7 cellular contexts compared by ENCODE assay signal in the genomic region with DNA sequence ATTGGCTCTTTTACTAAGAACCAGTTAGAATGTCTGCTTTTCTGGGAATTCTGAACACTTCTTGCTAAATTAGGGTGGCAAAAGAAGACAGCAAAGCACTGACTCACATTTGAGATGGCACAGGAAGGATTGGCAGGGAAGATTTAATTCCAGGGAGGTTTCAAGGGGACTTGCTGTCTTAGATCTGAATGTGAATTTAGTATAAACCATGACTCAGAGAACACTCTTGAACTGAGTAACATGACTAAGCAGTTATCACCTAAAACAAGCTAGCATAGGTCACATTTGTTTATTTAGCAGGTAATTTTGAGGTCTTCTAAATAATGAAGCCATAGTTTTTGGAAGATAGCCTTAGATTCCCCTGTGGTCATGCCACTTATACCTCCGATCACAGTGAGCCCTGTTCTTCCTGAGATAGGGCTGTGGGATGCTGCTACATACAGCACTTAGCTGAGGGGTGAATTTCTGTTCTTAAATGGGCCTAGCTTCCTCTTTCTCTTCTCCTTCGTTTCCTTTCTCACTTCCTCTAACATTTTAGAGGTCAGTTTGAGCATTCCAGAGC.
A peak's percentile ranks its signal among the peaks of the same experiment; 100 is the strongest.
DNase-seq lines count a peak whose midpoint lies in the region; ATAC-seq and TF ChIP-seq lines count a peak whose summit lies in the region.

No MANE protein-coding gene starts in this region.

- H3K36me3 ChIP-seq in thoracic aorta (no peaks in the 10 kb centered on the region), suprapubic skin (no peaks in the 10 kb centered on the region), hepatocyte (replicated peaks; ENCODE audit: insufficient read depth, low read depth) (no peaks in the 10 kb centered on the region)

- H3K9me3 ChIP-seq in thoracic aorta: no peaks in the 10 kb centered on the region
- no peaks in the 10 kb centered on the region for H3K9me3 ChIP-seq in suprapubic skin
- no peaks in the 10 kb centered on the region for H3K9me3 ChIP-seq in hepatocyte (ENCODE audit: low read depth)

- H3K27ac ChIP-seq in thoracic aorta (peak overlapping the region; percentile 78), suprapubic skin (no peak overlapping the region), hepatocyte (no peak overlapping the region)

- TF ChIP-seq EP300 in suprapubic skin (IDR thresholded peaks at IDR 0.05): no peak

- H3K4me2 ChIP-seq in hepatocyte: no peak overlapping the region

- no peaks in the 10 kb centered on the region for H3K27me3 ChIP-seq in thoracic aorta (replicated peaks; ENCODE audit: insufficient read depth)
- H3K27me3 ChIP-seq in suprapubic skin: no peaks in the 10 kb centered on the region
- no peaks in the 10 kb centered on the region for H3K27me3 ChIP-seq in hepatocyte

- H4K20me1 ChIP-seq in hepatocyte (ENCODE audit: insufficient read depth, poor library complexity, severe bottlenecking): no peaks in the 10 kb centered on the region

- H3K79me2 ChIP-seq in hepatocyte: no peaks in the 10 kb centered on the region

- H3K4me1 ChIP-seq in thoracic aorta (ENCODE audit: control insufficient read depth in 1 of 2, low read depth in 2 of 2): peaks cover 21 to 60% of the 10 kb centered on the region in 2 donors
- H3K4me1 ChIP-seq in suprapubic skin: no peaks in the 10 kb centered on the region
- no peaks in the 10 kb centered on the region for H3K4me1 ChIP-seq in hepatocyte (ENCODE audit: insufficient read depth)

- ATAC-seq in GM21576 (IDR thresholded peaks at IDR 0.05; ENCODE audit: unreplicated experiment) (peak; percentile 58), thoracic aorta (ENCODE audit: insufficient number of reproducible peaks, low FRiP score, low read depth) (no peak)

- DNase-seq in NOMO-1 treated with dmso at 0.1 percent for 144 hours (lab: John Stamatoyannopoulos, UW; ENCODE audit: unreplicated experiment) (peak; percentile 59), fibroblast of peridontal ligament (ENCODE audit: extremely low read depth) (peak; percentile 54), thoracic aorta (ENCODE audit: low spot score) (no peak), suprapubic skin (ENCODE audit: low spot score in 2 of 2) (no peak), hepatocyte (ENCODE audit: low spot score) (no peak)
- no peak for DNase-seq in effector CD8-positive, alpha-beta T cell (lab: John Stamatoyannopoulos, UW)

- H3K4me3 ChIP-seq in thoracic aorta: peak overlapping the region; percentile 33
- no peak overlapping the region for H3K4me3 ChIP-seq in suprapubic skin
- no peak overlapping the region for H3K4me3 ChIP-seq in hepatocyte

- H2AFZ ChIP-seq in hepatocyte: no peak overlapping the region

- WGBS in suprapubic skin: 84% methylated on average over 2 of the region's 2 CpGs
- WGBS in hepatocyte (ENCODE audit: low lambda C conversion rate, missing lambda C conversion rate): 69% methylated on average over 2 of the region's 2 CpGs

- no peak for TF ChIP-seq POLR2A in suprapubic skin (IDR thresholded peaks at IDR 0.05)

- no peaks in the 10 kb centered on the region for H3K9me2 ChIP-seq in hepatocyte (replicated peaks; ENCODE audit: insufficient read depth)

- TF ChIP-seq CTCF in thoracic aorta (IDR thresholded peaks at IDR 0.05) (no peak), suprapubic skin (IDR thresholded peaks at IDR 0.05) (no peak), hepatocyte (IDR thresholded peaks at IDR 0.05; ENCODE audit: poor library complexity) (no peak)

Comparison
In these comparisons a context has a peak if more than half of its experiments do, and no peak if none do; other contexts are left out.
1. DNase-seq: peak in NOMO-1 treated with dmso at 0.1 percent for 144 hours (single experiment) and fibroblast of peridontal ligament (single experiment); none in thoracic aorta (single experiment), suprapubic skin (0 of 2), effector CD8-positive, alpha-beta T cell (single experiment) and hepatocyte (single experiment).
2. H3K27ac ChIP-seq: peak in thoracic aorta (2 of 2); none in suprapubic skin (single experiment) and hepatocyte (single experiment).